ENCODE assay signal across 1 cellular context in the genomic region with DNA sequence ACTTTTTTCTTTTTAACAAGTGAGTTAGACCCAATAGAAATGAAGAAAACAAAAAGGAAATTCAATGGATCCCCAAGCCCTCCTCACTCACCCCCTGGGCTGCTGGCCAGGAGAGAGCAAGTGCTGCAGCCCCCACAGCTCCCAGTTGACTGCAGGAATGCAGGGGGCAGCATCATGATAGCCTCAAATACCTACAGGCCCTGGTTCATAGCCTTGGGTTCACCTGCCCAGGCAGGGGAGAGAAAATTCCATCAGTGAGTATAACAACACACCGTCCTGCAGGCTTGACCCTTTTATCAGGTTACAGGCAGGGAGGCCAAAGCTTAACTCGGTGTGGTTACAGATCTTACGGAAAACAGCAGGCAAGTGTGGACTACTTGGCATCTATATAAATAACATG.
TF ChIP-seq lines count a peak whose summit lies in the region.

No MANE protein-coding gene starts in this region.

TF ChIP-seq in WTC11, 78 proteins besides CTCF, POLR2A, EP300 and RAD21 (continued from another document):
- TF ChIP-seq, protein P1, sequence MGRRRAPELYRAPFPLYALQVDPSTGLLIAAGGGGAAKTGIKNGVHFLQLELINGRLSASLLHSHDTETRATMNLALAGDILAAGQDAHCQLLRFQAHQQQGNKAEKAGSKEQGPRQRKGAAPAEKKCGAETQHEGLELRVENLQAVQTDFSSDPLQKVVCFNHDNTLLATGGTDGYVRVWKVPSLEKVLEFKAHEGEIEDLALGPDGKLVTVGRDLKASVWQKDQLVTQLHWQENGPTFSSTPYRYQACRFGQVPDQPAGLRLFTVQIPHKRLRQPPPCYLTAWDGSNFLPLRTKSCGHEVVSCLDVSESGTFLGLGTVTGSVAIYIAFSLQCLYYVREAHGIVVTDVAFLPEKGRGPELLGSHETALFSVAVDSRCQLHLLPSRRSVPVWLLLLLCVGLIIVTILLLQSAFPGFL (CRISPR knock-in tag; IDR thresholded peaks at IDR 0.05; ENCODE audit: borderline replicate concordance): no peak
TF ChIP-seq in WTC11: peak in this region for 2.
